In genomic region chr12:12612403-12612802, GRCh38 we compare ENCODE assay signal across 8 cellular contexts. TPM values are rescaled to one million over a fixed set of nuclear protein-coding genes. Genes with fewer than 3 reads are reported as not detected.
DNase-seq lines count a peak whose midpoint lies in the region; ATAC-seq, FAIRE-seq and TF ChIP-seq lines count a peak whose summit lies in the region.

No MANE protein-coding gene starts in this region.

- H3K27ac ChIP-seq in AG04450 (ENCODE audit: low read depth, low read length) (peak overlapping the region; percentile 96), heart right ventricle (peak overlapping the region; percentile 81 to 97 (median 91))

- DNase-seq in AG04450 (ENCODE audit: low read depth, low spot score) (peak; percentile 27), GM12891 (ENCODE audit: insufficient read length, low spot score) (peak; percentile 25), NCI-H226 (peak; percentile 77), heart right ventricle (peak in 1 of 2 donors; percentile 8), progenitor cell of endocrine pancreas (ENCODE audit: low spot score, unreplicated experiment) (no peak), NCI-H2196 (lab: John Stamatoyannopoulos, UW; ENCODE audit: unreplicated experiment) (no peak)
- DNase-seq in activated naive CD8-positive, alpha-beta T cell treated with anti-CD3 and anti-CD28 coated beads, Interleukin-2, amount 50 U/mL, for 24 hours: peak; percentile 16

- H3K9me3 Mint-ChIP-seq in activated naive CD8-positive, alpha-beta T cell treated with anti-CD3 and anti-CD28 coated beads, Interleukin-2, amount 50 U/mL, for 24 hours: no peaks in the 10 kb centered on the region
- H3K9me3 Mint-ChIP-seq in progenitor cell of endocrine pancreas (ENCODE audit: low read depth): no peaks in the 10 kb centered on the region

- H3K9me3 ChIP-seq in AG04450 (ENCODE audit: control insufficient read depth, insufficient read depth, low read length) (no peaks in the 10 kb centered on the region; the same call in 1 of the 2 replicates), heart right ventricle (no peaks in the 10 kb centered on the region)

- no peak for FAIRE-seq in GM12891 (lab: Jason Lieb, UNC)

- CTCF ChIA-PET in AG04450 (lab: Charles Lee): interaction anchor here (0.6 to 1.0 kb wide), 2 partner anchors 23 to 43 kb away, joined by 3 read pairs; no protein-coding TSS in a partner anchor

- H3K27ac Mint-ChIP-seq in activated naive CD8-positive, alpha-beta T cell treated with anti-CD3 and anti-CD28 coated beads, Interleukin-2, amount 50 U/mL, for 24 hours: peak overlapping the region; percentile 95
- peak overlapping the region; percentile 97 for H3K27ac Mint-ChIP-seq in progenitor cell of endocrine pancreas

- peaks cover 8% of the 10 kb centered on the region for H3K36me3 Mint-ChIP-seq in activated naive CD8-positive, alpha-beta T cell treated with anti-CD3 and anti-CD28 coated beads, Interleukin-2, amount 50 U/mL, for 24 hours (ENCODE audit: low read depth)
- peaks cover 5% of the 10 kb centered on the region for H3K36me3 Mint-ChIP-seq in progenitor cell of endocrine pancreas (ENCODE audit: insufficient read depth)

- TF ChIP-seq POLR2A in GM12891 (IDR thresholded peaks at IDR 0.05; ENCODE audit: low read depth, low read length): no peak

- peaks cover 0 to 28% (median 0%) of the 10 kb centered on the region in 9 donors for H3K36me3 ChIP-seq in heart right ventricle

- 0 to 1% methylated on average over 5 of the region's 5 CpGs for WGBS in heart right ventricle, 2 donors

- POLR2A ChIA-PET in AG04450 (lab: Yijun Ruan, JAX): interaction anchor here (0.6 to 0.8 kb wide), 3 partner anchors 34 to 227 kb away, joined by 3 read pairs; partner anchors contain the start of gene DUSP16

- TF ChIP-seq CTCF in AG04450 (IDR thresholded peaks at IDR 0.05; ENCODE audit: low read depth, low read length): no peak
- no peak for TF ChIP-seq CTCF in heart right ventricle (IDR thresholded peaks at IDR 0.05)
- no peak for TF ChIP-seq CTCF in progenitor cell of endocrine pancreas (IDR thresholded peaks at IDR 0.05; ENCODE audit: unreplicated experiment)

- H3K27me3 ChIP-seq in AG04450 (ENCODE audit: control insufficient read depth, insufficient read depth, low read length): no peaks in the 10 kb centered on the region
- H3K27me3 ChIP-seq in heart right ventricle: no peaks in the 10 kb centered on the region

- peaks cover 68% of the 10 kb centered on the region for H3K4me1 Mint-ChIP-seq in activated naive CD8-positive, alpha-beta T cell treated with anti-CD3 and anti-CD28 coated beads, Interleukin-2, amount 50 U/mL, for 24 hours
- peaks cover 27% of the 10 kb centered on the region for H3K4me1 Mint-ChIP-seq in progenitor cell of endocrine pancreas (ENCODE audit: low read depth)

- peak; percentile 59 for ATAC-seq in activated naive CD8-positive, alpha-beta T cell treated with anti-CD3 and anti-CD28 coated beads, Interleukin-2, amount 50 U/mL, for 24 hours
- ATAC-seq in heart right ventricle: peak in 4 of 8 donors; percentile 5 to 38 (median 24)
- ATAC-seq in HG03520 (IDR thresholded peaks at IDR 0.05; ENCODE audit: unreplicated experiment): no peak

- H3K4me3 ChIP-seq in AG04450 (ENCODE audit: low read depth, low read length) (peak overlapping the region; percentile 85), heart right ventricle (peak overlapping the region; percentile 64 to 89 (median 76))

- peaks cover 0 to 57% (median 28%) of the 10 kb centered on the region in 9 donors for H3K4me1 ChIP-seq in heart right ventricle

- H3K27me3 Mint-ChIP-seq in activated naive CD8-positive, alpha-beta T cell treated with anti-CD3 and anti-CD28 coated beads, Interleukin-2, amount 50 U/mL, for 24 hours: no peaks in the 10 kb centered on the region
- no peaks in the 10 kb centered on the region for H3K27me3 Mint-ChIP-seq in progenitor cell of endocrine pancreas

- intact Hi-C loops in heart right ventricle (cut with DNase I): loop anchor here in 3 of 10 donors (5.0 kb wide), 3 partner anchors 50 to 105 kb away; partner anchors contain the start of genes CDKN1B (in 1 of the 3), DUSP16 (in 1 of the 3) and GPR19 (in 1 of the 3)

- H3K4me3 Mint-ChIP-seq in activated naive CD8-positive, alpha-beta T cell treated with anti-CD3 and anti-CD28 coated beads, Interleukin-2, amount 50 U/mL, for 24 hours: peak overlapping the region; percentile 84
- H3K4me3 Mint-ChIP-seq in progenitor cell of endocrine pancreas (ENCODE audit: low read depth): peak overlapping the region; percentile 92

TF ChIP-seq in GM12891, 5 proteins besides CTCF, POLR2A, EP300 and RAD21:
- no peak for TF ChIP-seq TAF1 (IDR thresholded peaks at IDR 0.05; ENCODE audit: low read depth, low read length)
- no peak for TF ChIP-seq PAX5 (IDR thresholded peaks at IDR 0.05; ENCODE audit: insufficient read depth, low read length, severe bottlenecking)
- TF ChIP-seq SPI1 (IDR thresholded peaks at IDR 0.05; ENCODE audit: low read depth, low read length): no peak

RNA-seq across cellular contexts. Expression of gene CREBL2, which starts 0.7 kb away (rescaled TPM):
- polyA plus RNA-seq in AG04450 (2011; rRNA removed) (24.2 and 31.0 TPM in 2 replicates), heart right ventricle (1 to 10 TPM; 9.3 to 9.9 TPM)
- polyA minus RNA-seq in AG04450 (2011; rRNA and poly(A)+ RNA removed): 11.4 and 18.0 TPM in 2 replicates
- polyA plus RNA-seq in GM12891 (2012; ENCODE audit: low read depth, missing spikeins): 9.9 TPM
- total RNA-seq in heart right ventricle (10 to 100 TPM; 15.2 to 26.4 (median 18.6) TPM), progenitor cell of endocrine pancreas (18.5 and 18.8 TPM in 2 replicates)

RNA-seq across cellular contexts. Expression of gene DUSP16, which starts 49.7 kb away (rescaled TPM):
- polyA plus RNA-seq in AG04450 (2011; rRNA removed) (11.1 and 12.8 TPM in 2 replicates), heart right ventricle (1 to 10 TPM; 2.6 to 4.8 TPM)
- polyA minus RNA-seq in AG04450 (2011; rRNA and poly(A)+ RNA removed): 18.3 and 24.4 TPM in 2 replicates
- polyA plus RNA-seq in GM12891 (2012; ENCODE audit: low read depth, missing spikeins): 22.6 TPM
- total RNA-seq in heart right ventricle (10 to 100 TPM; 10.9 to 21.7 (median 17.6) TPM), progenitor cell of endocrine pancreas (67.5 and 74.6 TPM in 2 replicates)

Comparison
In these comparisons a context has a peak if more than half of its experiments do, and no peak if none do; other contexts are left out.
1. DNase-seq: peak in AG04450 (single experiment), GM12891 (single experiment), NCI-H226 (single experiment) and activated naive CD8-positive, alpha-beta T cell treated with anti-CD3 and anti-CD28 coated beads, Interleukin-2, amount 50 U/mL, for 24 hours (single experiment); none in progenitor cell of endocrine pancreas (single experiment) and NCI-H2196 (single experiment).